In the genomic region with DNA sequence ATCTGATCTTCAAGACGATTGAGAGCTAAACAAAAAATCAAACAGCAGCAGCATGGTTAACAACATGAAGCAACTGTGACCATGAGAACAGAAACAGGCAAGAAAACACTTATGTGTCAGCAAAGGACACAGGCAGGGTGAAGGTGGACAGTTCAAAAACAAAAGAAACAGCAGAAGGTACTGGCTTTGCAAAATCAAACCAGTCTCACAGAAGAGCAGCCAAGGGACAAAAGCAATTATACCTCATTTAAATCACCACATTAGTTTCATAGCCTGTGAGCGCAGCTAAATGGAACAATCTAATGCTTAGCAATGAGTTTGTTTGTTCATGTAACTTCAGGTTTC, we compare ENCODE assay signal across 9 cellular contexts. TPM values are rescaled to one million over a fixed set of nuclear protein-coding genes. Genes with fewer than 3 reads are reported as not detected.
DNase-seq lines count a peak whose midpoint lies in the region; ATAC-seq and TF ChIP-seq lines count a peak whose summit lies in the region.
"Had no signal": no experiment of that assay in that cellular context is flagged by ENCODE, and none has a peak within 500 bp of the region (broad histone marks: within the 10 kb centered on the region; RNA-seq: fewer than 3 reads in every experiment).

No MANE protein-coding gene starts in this region.

- no peak overlapping the region for H3K4me3 Mint-ChIP-seq in activated T-cell treated with anti-CD3 and anti-CD28 coated beads, Interleukin-2, amount 50 U/mL, for 72 hours
- no peak overlapping the region for H3K4me3 Mint-ChIP-seq in memory B cell
- H3K4me3 Mint-ChIP-seq: B cell had no signal

- H3K36me3 Mint-ChIP-seq in activated T-cell treated with anti-CD3 and anti-CD28 coated beads, Interleukin-2, amount 50 U/mL, for 72 hours (ENCODE audit: insufficient read depth in 2 of 2) = peaks cover 14 to 28% of the 10 kb centered on the region in 2 donors
- peaks cover 36% of the 10 kb centered on the region for H3K36me3 Mint-ChIP-seq in memory B cell

- intact Hi-C loops in ascending aorta (cut with DNase I) = no loop called here

- TF ChIP-seq POLR2A in upper lobe of left lung (IDR thresholded peaks at IDR 0.05) = no peak

- no peaks in the 10 kb centered on the region for H3K9me3 Mint-ChIP-seq in activated T-cell treated with anti-CD3 and anti-CD28 coated beads, Interleukin-2, amount 50 U/mL, for 72 hours
- no peaks in the 10 kb centered on the region for H3K9me3 Mint-ChIP-seq in memory B cell

- H3K27ac ChIP-seq in ascending aorta (peak overlapping the region; percentile 76 to 86), upper lobe of left lung (peak overlapping the region; percentile 61 to 76 (median 72))

- no peaks in the 10 kb centered on the region for H3K27me3 ChIP-seq in ascending aorta
- no peaks in the 10 kb centered on the region for H3K27me3 ChIP-seq in upper lobe of left lung

- no peak for TF ChIP-seq CTCF in ascending aorta (IDR thresholded peaks at IDR 0.05)
- no peak for TF ChIP-seq CTCF in upper lobe of left lung (IDR thresholded peaks at IDR 0.05)

- H3K36me3 ChIP-seq in ascending aorta (peaks cover 56 to 63% of the 10 kb centered on the region in 2 donors), upper lobe of left lung (peaks cover 9 to 79% (median 63%) of the 10 kb centered on the region in 4 donors)

- peak overlapping the region; percentile 48 for H3K27ac Mint-ChIP-seq in activated T-cell treated with anti-CD3 and anti-CD28 coated beads, Interleukin-2, amount 50 U/mL, for 72 hours
- peak overlapping the region; percentile 77 for H3K27ac Mint-ChIP-seq in memory B cell

- ATAC-seq in activated T-cell treated with anti-CD3 and anti-CD28 coated beads, Interleukin-2, amount 50 U/mL, for 72 hours (replicated peaks in 1 of 2) = peak in 1 of 2 donors; percentile 34
- ATAC-seq in memory B cell (ENCODE audit: low read depth) = no peak
- peak in 1 of 2 donors; percentile 4 for ATAC-seq in upper lobe of left lung (ENCODE audit: low FRiP score in 2 of 2)
- ATAC-seq in HG02938 (IDR thresholded peaks at IDR 0.05; ENCODE audit: unreplicated experiment) = no peak

- peak overlapping the region in 1 of 2 donors; percentile 22 for H3K4me3 ChIP-seq in ascending aorta
- H3K4me3 ChIP-seq in upper lobe of left lung = no peak overlapping the region

- H3K4me1 Mint-ChIP-seq in activated T-cell treated with anti-CD3 and anti-CD28 coated beads, Interleukin-2, amount 50 U/mL, for 72 hours (ENCODE audit: low read depth) = peaks cover 35% of the 10 kb centered on the region
- H3K4me1 Mint-ChIP-seq in memory B cell = peaks cover 8% of the 10 kb centered on the region

- DNase-seq in activated T-cell treated with anti-CD3 and anti-CD28 coated beads, Interleukin-2, amount 50 U/mL, for 72 hours = no peak
- DNase-seq in activated T-cell treated with anti-CD3 and anti-CD28 coated beads, Interleukin-2, amount 50 U/mL, for 48 hours = no peak
- DNase-seq in ascending aorta (ENCODE audit: low spot score in 2 of 2) (peak in 1 of 2 donors; percentile 8), memory B cell (ENCODE audit: low spot score in 2 of 2) (no peak), upper lobe of left lung (no peak), cerebellar cortex (ENCODE audit: low spot score) (no peak)
- no peak for DNase-seq in stimulated activated CD4-positive, alpha-beta T cell treated with anti-CD3 and anti-CD28 coated beads, Interleukin-12 subunit alpha, Interleukin-12 subunit beta, amount 100 ng/mL, for 4 hours

- H3K4me1 ChIP-seq in ascending aorta (peaks cover 8 to 38% of the 10 kb centered on the region in 2 donors), upper lobe of left lung (peaks cover 27 to 33% (median 28%) of the 10 kb centered on the region in 4 donors)

- whole genome bisulfite sequencing in upper lobe of left lung, 2 donors = 53 to 58% methylated on average over 2 of the region's 2 CpGs

- H3K9me3 ChIP-seq in ascending aorta (no peaks in the 10 kb centered on the region), upper lobe of left lung (no peaks in the 10 kb centered on the region)

- TF ChIP-seq EP300 in upper lobe of left lung (IDR thresholded peaks at IDR 0.05) = no peak

- no peaks in the 10 kb centered on the region for H3K27me3 Mint-ChIP-seq in activated T-cell treated with anti-CD3 and anti-CD28 coated beads, Interleukin-2, amount 50 U/mL, for 72 hours (ENCODE audit: low read depth)
- no peaks in the 10 kb centered on the region for H3K27me3 Mint-ChIP-seq in memory B cell
- H3K27me3 Mint-ChIP-seq: B cell had no signal

RNA-seq across cellular contexts. Expression of gene CAPN2, which starts 59.1 kb away (rescaled TPM):
- total RNA-seq in activated T-cell treated with anti-CD3 and anti-CD28 coated beads, Interleukin-2, amount 50 U/mL, for 72 hours = 10 to 100 TPM; 37.8 to 58.8 TPM
- total RNA-seq in ascending aorta = 178 TPM
- 1,000 to 10,000 TPM in 1 of 6 donors, 100 to 1,000 TPM in 5; 271 to 1,436 (median 427) TPM for total RNA-seq in upper lobe of left lung
